Comparison of ENCODE assay signal across 8 cellular contexts in genomic region chr1:9821710-9822109, GRCh38. TPM values are rescaled to one million over a fixed set of nuclear protein-coding genes. Genes with fewer than 3 reads are reported as not detected.
DNase-seq lines count a peak whose midpoint lies in the region; ATAC-seq, FAIRE-seq and TF ChIP-seq lines count a peak whose summit lies in the region.
"Had no signal": no experiment of that assay in that cellular context is flagged by ENCODE, and none has a peak within 500 bp of the region (broad histone marks: within the 10 kb centered on the region; RNA-seq: fewer than 3 reads in every experiment).

No MANE protein-coding gene starts in this region.

- no peak overlapping the region for H2AFZ ChIP-seq in neural cell (ENCODE audit: low read depth, low read length)

- H3K27me3 ChIP-seq in bronchial epithelial cell (ENCODE audit: control insufficient read depth, insufficient read depth, low read length): no peaks in the 10 kb centered on the region
- H3K27me3 ChIP-seq in neural cell (ENCODE audit: insufficient read depth, low read depth, low read length): no peaks in the 10 kb centered on the region

- TF ChIP-seq EP300 in neural cell (conservative IDR thresholded peaks at IDR 0.05; ENCODE audit: poor library complexity, severe bottlenecking): no peak

- H3K4me1 ChIP-seq in ES-I3 (ENCODE audit: insufficient read depth, low read length): peaks cover 26% of the 10 kb centered on the region

- H3K9me3 ChIP-seq in ES-I3 (ENCODE audit: control insufficient read depth, insufficient read depth, low read length) (no peaks in the 10 kb centered on the region), neural cell (ENCODE audit: low read length) (no peaks in the 10 kb centered on the region)

- H3F3A ChIP-seq in neural cell (ENCODE audit: insufficient read depth, low read length, poor library complexity, severe bottlenecking): no peaks in the 10 kb centered on the region

- H3K4me2 ChIP-seq in neural cell (ENCODE audit: low read length): peak overlapping the region; percentile 85

- no peak for TF ChIP-seq CTCF in LNCaP clone FGC (IDR thresholded peaks at IDR 0.05; ENCODE audit: control insufficient read depth, extremely low read depth, insufficient read depth)
- no peak for TF ChIP-seq CTCF in bronchial epithelial cell (IDR thresholded peaks at IDR 0.05; ENCODE audit: insufficient read depth, low read length, severe bottlenecking)
- no peak for TF ChIP-seq CTCF in neural cell (IDR thresholded peaks at IDR 0.05; ENCODE audit: poor library complexity, severe bottlenecking)

- DNase-seq in LNCaP clone FGC (ENCODE audit: low read depth): no peak
- DNase-seq in bronchial epithelial cell (ENCODE audit: low read depth): no peak
- no peak for DNase-seq in SW 1271 (lab: John Stamatoyannopoulos, UW)
- DNase-seq: NCI-H82 had no signal

- peak overlapping the region; percentile 86; the same call in 1 of the 2 replicates for H3K9ac ChIP-seq in ES-I3 (ENCODE audit: low read depth, low read length)
- H3K9ac ChIP-seq in neural cell (ENCODE audit: low read length): peak overlapping the region; percentile 86

- no peak overlapping the region for H3K27ac ChIP-seq in neural cell (ENCODE audit: low read length)

- TF ChIP-seq RAD21 in neural cell (conservative IDR thresholded peaks at IDR 0.05): no peak

- peak overlapping the region; percentile 81 for H3K4me3 ChIP-seq in LNCaP clone FGC (ENCODE audit: low read depth, low read length)
- H3K4me3 ChIP-seq in bronchial epithelial cell (ENCODE audit: low read depth, low read length): peak overlapping the region; percentile 98
- peak overlapping the region; percentile 94 for H3K4me3 ChIP-seq in neural cell (ENCODE audit: low read length)

- no peaks in the 10 kb centered on the region for H4K20me1 ChIP-seq in neural cell (ENCODE audit: insufficient read depth)

- no peaks in the 10 kb centered on the region for H3K36me3 ChIP-seq in ES-I3 (ENCODE audit: insufficient read depth, low read length)
- H3K36me3 ChIP-seq in bronchial epithelial cell (ENCODE audit: control insufficient read depth, insufficient read depth, low read length): peaks cover 2% of the 10 kb centered on the region
- H3K36me3 ChIP-seq in neural cell (ENCODE audit: insufficient read depth, low read length): no peaks in the 10 kb centered on the region

- no peak for FAIRE-seq in bronchial epithelial cell (lab: Jason Lieb, UNC)

- H3K9me2 ChIP-seq in neural cell (ENCODE audit: insufficient read depth, low read length): no peaks in the 10 kb centered on the region

- ATAC-seq in GM19395 (IDR thresholded peaks at IDR 0.05; ENCODE audit: unreplicated experiment): no peak
- no peak for ATAC-seq in GM18502 (IDR thresholded peaks at IDR 0.05; ENCODE audit: poor library complexity, unreplicated experiment)

- H3K79me2 ChIP-seq in neural cell (replicated peaks; ENCODE audit: insufficient read depth, low read length): peaks cover 51% of the 10 kb centered on the region

TF ChIP-seq in neural cell, 6 proteins besides CTCF, POLR2A, EP300 and RAD21:
- no peak for TF ChIP-seq REST (IDR thresholded peaks at IDR 0.05; ENCODE audit: borderline replicate concordance)
- TF ChIP-seq EZH2 (IDR thresholded peaks at IDR 0.05; ENCODE audit: borderline replicate concordance, insufficient read depth, low read length, poor library complexity, severe bottlenecking): no peak
- no peak for TF ChIP-seq SMC3 (conservative IDR thresholded peaks at IDR 0.05; ENCODE audit: poor library complexity)
- TF ChIP-seq POLR2AphosphoS5 (IDR thresholded peaks at IDR 0.05): no peak
- no peak for TF ChIP-seq TAF1 (IDR thresholded peaks at IDR 0.05; ENCODE audit: low read depth)
- no peak for TF ChIP-seq MXI1 (conservative IDR thresholded peaks at IDR 0.05; ENCODE audit: poor library complexity, severe bottlenecking)

RNA-seq across cellular contexts. Expression of gene CLSTN1, which starts 2.1 kb away (rescaled TPM):
- total RNA-seq in bronchial epithelial cell: 131 and 142 TPM in 2 replicates
- 77.2 and 81.0 TPM in 2 replicates for polyA plus RNA-seq in neural cell
- polyA minus RNA-seq in neural cell: 134 TPM in 2 replicates
